ENCODE assay signal across 1 cellular context in the genomic region with DNA sequence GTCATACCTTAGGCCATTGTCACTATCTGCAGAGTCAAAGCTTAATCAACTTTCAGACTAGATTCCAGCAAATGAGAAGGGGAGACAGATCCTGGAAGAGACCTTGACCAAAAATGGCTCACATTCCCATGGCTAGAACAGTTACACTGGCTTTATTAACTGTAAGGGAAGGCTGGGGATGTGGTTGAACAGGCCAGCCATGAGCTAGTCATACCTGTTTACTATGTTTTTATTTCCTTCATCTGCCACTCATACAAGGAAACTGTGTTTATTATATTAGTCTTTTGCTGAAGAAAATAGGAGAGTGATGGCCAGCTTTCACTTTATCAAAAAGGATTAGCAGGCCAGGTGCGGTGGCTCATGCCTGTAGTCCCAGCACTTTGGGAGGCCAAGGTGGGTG.
TF ChIP-seq lines count a peak whose summit lies in the region.

No MANE protein-coding gene starts in this region.

TF ChIP-seq in K562, 482 proteins besides CTCF, POLR2A, EP300 and RAD21:
- TF ChIP-seq JUN (IDR thresholded peaks at IDR 0.05; ENCODE audit: borderline replicate concordance, low read depth, low read length): no peak
- no peak for TF ChIP-seq JUN (CRISPR knock-in tag; IDR thresholded peaks at IDR 0.05; ENCODE audit: borderline replicate concordance)
- no peak for TF ChIP-seq TEAD1 (CRISPR knock-in tag; IDR thresholded peaks at IDR 0.05)
- TF ChIP-seq ARID1B (IDR thresholded peaks at IDR 0.05): no peak
- no peak for TF ChIP-seq ZNF23 (CRISPR knock-in tag; IDR thresholded peaks at IDR 0.05)
- TF ChIP-seq CC2D1A (IDR thresholded peaks at IDR 0.05): no peak
- TF ChIP-seq, protein P1, sequence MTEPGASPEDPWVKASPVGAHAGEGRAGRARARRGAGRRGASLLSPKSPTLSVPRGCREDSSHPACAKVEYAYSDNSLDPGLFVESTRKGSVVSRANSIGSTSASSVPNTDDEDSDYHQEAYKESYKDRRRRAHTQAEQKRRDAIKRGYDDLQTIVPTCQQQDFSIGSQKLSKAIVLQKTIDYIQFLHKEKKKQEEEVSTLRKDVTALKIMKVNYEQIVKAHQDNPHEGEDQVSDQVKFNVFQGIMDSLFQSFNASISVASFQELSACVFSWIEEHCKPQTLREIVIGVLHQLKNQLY (CRISPR knock-in tag; conservative IDR thresholded peaks at IDR 0.05): no peak
- TF ChIP-seq ZFP30 (CRISPR knock-in tag; IDR thresholded peaks at IDR 0.05; ENCODE audit: borderline replicate concordance): no peak
- TF ChIP-seq BDP1 (IDR thresholded peaks at IDR 0.05; ENCODE audit: insufficient read depth, insufficient read length): no peak
- no peak for TF ChIP-seq ZC3H4 (CRISPR knock-in tag; IDR thresholded peaks at IDR 0.05; ENCODE audit: borderline replicate concordance)
- TF ChIP-seq FOXK1 (CRISPR knock-in tag; IDR thresholded peaks at IDR 0.05; ENCODE audit: borderline replicate concordance): no peak
- TF ChIP-seq, protein P2, sequence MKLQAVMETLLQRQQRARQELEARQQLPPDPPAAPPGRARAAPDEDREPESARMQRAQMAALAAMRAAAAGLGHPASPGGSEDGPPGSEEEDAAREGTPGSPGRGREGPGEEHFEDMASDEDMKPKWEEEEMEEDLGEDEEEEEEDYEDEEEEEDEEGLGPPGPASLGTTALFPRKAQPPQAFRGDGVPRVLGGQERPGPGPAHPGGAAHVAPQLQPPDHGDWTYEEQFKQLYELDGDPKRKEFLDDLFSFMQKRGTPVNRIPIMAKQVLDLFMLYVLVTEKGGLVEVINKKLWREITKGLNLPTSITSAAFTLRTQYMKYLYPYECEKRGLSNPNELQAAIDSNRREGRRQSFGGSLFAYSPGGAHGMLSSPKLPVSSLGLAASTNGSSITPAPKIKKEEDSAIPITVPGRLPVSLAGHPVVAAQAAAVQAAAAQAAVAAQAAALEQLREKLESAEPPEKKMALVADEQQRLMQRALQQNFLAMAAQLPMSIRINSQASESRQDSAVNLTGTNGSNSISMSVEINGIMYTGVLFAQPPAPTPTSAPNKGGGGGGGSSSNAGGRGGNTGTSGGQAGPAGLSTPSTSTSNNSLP (IDR thresholded peaks at IDR 0.05; ENCODE audit: borderline replicate concordance, low read depth, low read length): no peak
